Comparison of ENCODE assay signal across 2 cellular contexts in the genomic region with DNA sequence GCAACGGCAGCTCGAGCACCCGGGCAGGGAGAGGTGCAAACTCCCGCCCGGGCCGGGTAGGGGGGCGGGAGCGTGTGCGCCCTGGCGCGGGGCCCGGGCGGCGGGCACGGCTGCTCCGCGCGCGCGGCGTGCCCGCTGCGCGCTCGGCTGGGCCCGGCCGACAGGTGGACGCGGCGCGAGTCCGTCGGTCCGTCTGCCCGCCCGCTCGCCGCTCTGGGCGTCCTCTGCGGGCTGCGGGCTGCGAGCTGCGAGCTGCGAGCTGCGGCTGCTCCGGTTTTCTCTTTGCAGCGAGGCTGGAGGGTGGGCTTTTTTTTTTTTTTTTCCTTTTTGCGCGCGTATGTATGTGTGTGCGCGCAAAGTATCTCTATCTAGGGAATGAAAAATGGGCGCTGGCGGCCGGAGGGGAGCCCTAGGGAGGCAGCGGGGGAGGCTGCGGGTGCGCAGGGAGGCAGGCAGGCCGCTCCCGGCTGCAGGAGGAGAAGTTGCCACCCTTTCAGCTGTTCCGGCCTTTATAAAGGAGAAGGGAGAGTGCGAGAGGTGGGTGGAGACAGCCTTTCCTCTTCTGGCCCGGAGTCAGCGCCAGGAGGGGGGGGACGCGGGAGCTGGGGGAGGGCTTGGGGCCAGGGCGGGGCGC.
A peak's percentile ranks its signal among the peaks of the same experiment; 100 is the strongest.
TF ChIP-seq lines count a peak whose summit lies in the region.

Gene PDGFB, minus strand, starts transcription at position 487 of the 634 bp plus-strand sequence. CDS start 1,019 bp downstream, outside the sequence.

TF ChIP-seq in GM12878, 131 proteins besides CTCF, POLR2A, EP300 and RAD21:
- TF ChIP-seq CHD1 (IDR thresholded peaks at IDR 0.05; ENCODE audit: low read depth, low read length) (no peak), HDAC6 (IDR thresholded peaks at IDR 0.05; ENCODE audit: unreplicated experiment) (peak; percentile 34)

TF ChIP-seq in GM12891, 5 proteins besides CTCF, POLR2A, EP300 and RAD21:
- TF ChIP-seq POU2F2 (IDR thresholded peaks at IDR 0.05; ENCODE audit: low read depth, low read length), result no peak
- no peak for TF ChIP-seq PAX5 (IDR thresholded peaks at IDR 0.05; ENCODE audit: insufficient read depth, low read length, severe bottlenecking)
- no peak for TF ChIP-seq SPI1 (IDR thresholded peaks at IDR 0.05; ENCODE audit: low read depth, low read length)
- no peak for TF ChIP-seq TAF1 (IDR thresholded peaks at IDR 0.05; ENCODE audit: low read depth, low read length)
- TF ChIP-seq POLR2AphosphoS5 (IDR thresholded peaks at IDR 0.05; ENCODE audit: low read depth, low read length), result no peak
